Comparison of ENCODE assay signal across 8 cellular contexts in the genomic region with DNA sequence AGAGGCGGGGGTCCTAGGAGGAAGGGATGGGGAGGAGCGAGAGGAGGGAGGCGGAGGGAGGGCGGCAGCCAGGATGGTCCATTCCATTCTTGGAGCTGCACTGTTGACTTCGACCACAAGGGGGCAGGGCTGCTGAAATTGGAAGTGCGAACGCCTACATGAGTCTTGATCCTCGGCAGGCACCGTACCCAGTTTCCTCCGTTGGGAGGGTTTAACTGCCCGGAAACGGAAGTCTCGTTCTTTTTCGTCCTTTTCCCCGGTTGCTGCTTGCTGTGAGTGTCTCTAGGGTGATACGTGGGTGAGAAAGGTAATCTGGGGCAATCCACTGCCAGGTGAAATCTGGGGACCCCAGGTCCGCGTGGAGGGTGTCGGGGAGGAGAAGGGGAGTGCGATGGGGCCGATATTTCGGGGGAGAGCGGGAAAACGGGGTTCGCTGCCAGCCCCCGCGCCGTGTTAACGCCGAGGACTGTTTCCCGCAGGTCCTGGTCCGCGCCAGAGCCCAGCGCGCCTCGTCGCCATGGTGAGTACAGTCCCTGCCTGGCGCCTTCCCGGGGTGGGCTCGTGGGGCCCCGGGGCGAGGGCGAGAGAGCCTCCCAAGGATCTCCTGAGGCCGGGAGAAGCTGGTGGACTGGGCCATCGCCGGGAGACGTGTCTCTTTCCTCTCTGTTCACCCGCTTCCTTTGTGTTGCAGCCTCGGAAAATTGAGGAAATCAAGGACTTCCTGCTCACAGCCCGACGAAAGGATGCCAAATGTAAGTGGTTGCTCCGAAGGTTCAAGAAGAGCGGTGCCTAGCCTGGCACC. TPM values are rescaled to one million over a fixed set of nuclear protein-coding genes. Genes with fewer than 3 reads are reported as not detected.
DNase-seq lines count a peak whose midpoint lies in the region; ATAC-seq and TF ChIP-seq lines count a peak whose summit lies in the region.

A gene (plus strand): TSS at position 240 of the 802 bp plus-strand sequence. CDS start 278 bp downstream, at position 518.

- peak within 1 kb of the TSS; percentile 98 for H3K4me3 Mint-ChIP-seq in T-helper 1 cell treated with Interleukin-12 subunit alpha and Interleukin-12 subunit beta and Interleukin-4 antibody, amounts not matched to agents 30 μg/mL and 1 μg/mL, for 36 hours
- H3K4me3 Mint-ChIP-seq in progenitor cell of endocrine pancreas (ENCODE audit: low read depth) = peak within 1 kb of the TSS; percentile 100

- H3K4me3 ChIP-seq in GM12865 (ENCODE audit: low read depth, low read length) (peak within 1 kb of the TSS; percentile 95), left ventricle myocardium inferior (peak within 1 kb of the TSS; percentile 93)

- intact Hi-C loops in left ventricle myocardium inferior (cut with micrococcal nuclease) = no loop called here

- H3K9me3 ChIP-seq in left ventricle myocardium inferior (replicated peaks) = no peaks in the 10 kb centered on the region

- H3K9me3 Mint-ChIP-seq in T-helper 1 cell treated with Interleukin-12 subunit alpha and Interleukin-12 subunit beta and Interleukin-4 antibody, amounts not matched to agents 30 μg/mL and 1 μg/mL, for 36 hours = no peaks in the 10 kb centered on the region
- no peaks in the 10 kb centered on the region for H3K9me3 Mint-ChIP-seq in progenitor cell of endocrine pancreas (ENCODE audit: low read depth)

- peaks cover 30% of the 10 kb centered on the region for H3K4me1 Mint-ChIP-seq in T-helper 1 cell treated with Interleukin-12 subunit alpha and Interleukin-12 subunit beta and Interleukin-4 antibody, amounts not matched to agents 30 μg/mL and 1 μg/mL, for 36 hours (ENCODE audit: low read depth)
- peaks cover 17% of the 10 kb centered on the region for H3K4me1 Mint-ChIP-seq in progenitor cell of endocrine pancreas (ENCODE audit: low read depth)

- TF ChIP-seq CTCF in GM12865 (IDR thresholded peaks at IDR 0.05; ENCODE audit: insufficient read depth, low read depth, low read length, missing control alignments) (peak; percentile 98), left ventricle myocardium inferior (IDR thresholded peaks at IDR 0.05; ENCODE audit: borderline replicate concordance) (peak; percentile 96), progenitor cell of endocrine pancreas (IDR thresholded peaks at IDR 0.05; ENCODE audit: unreplicated experiment) (peak; percentile 96)

- peak; percentile 98 for DNase-seq in GM12865 (ENCODE audit: low read depth)
- DNase-seq in NCI-H146 treated with DMSO at 0.1 percent for 48 hours (lab: John Stamatoyannopoulos, UW; ENCODE audit: unreplicated experiment) = peak; percentile 90
- DNase-seq in amniotic stem cell (lab: John Stamatoyannopoulos, UW) = peak; percentile 97
- peak; percentile 95 for DNase-seq in left ventricle myocardium inferior
- DNase-seq in progenitor cell of endocrine pancreas (ENCODE audit: low spot score, unreplicated experiment) = peak; percentile 97
- peak; percentile 97 for DNase-seq in ureter (ENCODE audit: low spot score)

- peak; percentile 69 for ATAC-seq in HG02763 (IDR thresholded peaks at IDR 0.05; ENCODE audit: unreplicated experiment)

- peak within 1 kb of the TSS; percentile 93 for H3K27ac Mint-ChIP-seq in T-helper 1 cell treated with Interleukin-12 subunit alpha and Interleukin-12 subunit beta and Interleukin-4 antibody, amounts not matched to agents 30 μg/mL and 1 μg/mL, for 36 hours
- peak within 1 kb of the TSS; percentile 99 for H3K27ac Mint-ChIP-seq in progenitor cell of endocrine pancreas

- peaks cover 40% of the 10 kb centered on the region for H3K27me3 ChIP-seq in left ventricle myocardium inferior (ENCODE audit: low read depth)

- H3K27ac ChIP-seq in left ventricle myocardium inferior (replicated peaks) = peak within 1 kb of the TSS; percentile 80

- peaks cover 20% of the 10 kb centered on the region for H3K36me3 Mint-ChIP-seq in T-helper 1 cell treated with Interleukin-12 subunit alpha and Interleukin-12 subunit beta and Interleukin-4 antibody, amounts not matched to agents 30 μg/mL and 1 μg/mL, for 36 hours (ENCODE audit: low read depth)
- peaks cover 13% of the 10 kb centered on the region for H3K36me3 Mint-ChIP-seq in progenitor cell of endocrine pancreas (ENCODE audit: insufficient read depth)

- peaks cover 18% of the 10 kb centered on the region for H3K27me3 Mint-ChIP-seq in T-helper 1 cell treated with Interleukin-12 subunit alpha and Interleukin-12 subunit beta and Interleukin-4 antibody, amounts not matched to agents 30 μg/mL and 1 μg/mL, for 36 hours (ENCODE audit: low read depth)
- H3K27me3 Mint-ChIP-seq in progenitor cell of endocrine pancreas = peaks cover 28% of the 10 kb centered on the region

- H3K4me1 ChIP-seq in left ventricle myocardium inferior = peaks cover 62% of the 10 kb centered on the region

- peaks cover 40% of the 10 kb centered on the region for H3K36me3 ChIP-seq in left ventricle myocardium inferior

RNA-seq across cellular contexts. Expression of the gene that starts here (rescaled TPM):
- total RNA-seq in left ventricle myocardium inferior (702 TPM), progenitor cell of endocrine pancreas (798 and 811 TPM in 2 replicates), ureter (1,081 TPM)

Comparison
In these comparisons a context has a peak if more than half of its experiments do, and no peak if none do; other contexts are left out.
1. Peak in every context shown above with its lines: DNase-seq, ATAC-seq, H3K4me3 ChIP-seq and H3K27ac ChIP-seq.